In the genomic region with DNA sequence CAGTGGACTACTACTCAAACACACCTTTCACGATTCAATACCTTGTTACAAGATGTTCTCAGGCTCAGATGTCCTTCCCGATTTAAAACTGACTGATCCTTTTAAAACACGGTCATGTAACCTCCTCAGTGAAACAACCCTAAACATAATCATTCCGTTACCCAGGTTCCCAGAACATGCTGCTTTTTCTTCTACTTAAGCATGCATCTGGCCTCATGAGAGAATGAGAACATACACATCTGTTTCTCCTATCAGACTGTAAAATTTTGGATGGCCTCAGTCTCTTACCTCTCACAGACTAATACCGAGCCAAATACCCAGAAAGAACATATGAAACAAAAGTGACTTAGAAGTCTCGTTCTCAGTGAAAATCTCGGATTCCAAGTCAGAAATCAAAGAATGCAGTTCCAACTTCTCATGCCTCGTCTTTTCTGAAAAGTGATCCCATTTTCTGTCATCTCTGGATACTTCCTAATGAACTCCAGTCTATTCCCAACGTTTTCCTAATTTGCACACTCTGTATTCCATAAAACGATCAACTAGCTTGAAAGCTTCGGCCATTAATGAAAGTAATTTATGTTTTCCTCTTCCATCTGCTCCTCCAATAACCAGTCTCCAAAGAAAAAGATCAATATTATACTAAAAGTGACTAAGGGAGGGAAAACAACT, we compare ENCODE assay signal across 8 cellular contexts. TPM values are rescaled to one million over a fixed set of nuclear protein-coding genes. Genes with fewer than 3 reads are reported as not detected.
DNase-seq lines count a peak whose midpoint lies in the region; ATAC-seq and TF ChIP-seq lines count a peak whose summit lies in the region.

No MANE protein-coding gene starts in this region.

- peak overlapping the region; percentile 86 for H3K4me3 Mint-ChIP-seq in activated naive CD4-positive, alpha-beta T cell treated with anti-CD3 and anti-CD28 coated beads, Interleukin-2, amount 10 ng/mL, durations not matched to agents 7 days and 5 days

- H3K36me3 Mint-ChIP-seq in activated naive CD4-positive, alpha-beta T cell treated with anti-CD3 and anti-CD28 coated beads, Interleukin-2, amount 10 ng/mL, durations not matched to agents 7 days and 5 days = peaks cover 25% of the 10 kb centered on the region

- CTCF ChIA-PET in activated naive CD4-positive, alpha-beta T cell treated with anti-CD3 and anti-CD28 coated beads, Interleukin-2, amount 10 ng/mL, durations not matched to agents 7 days and 5 days (lab: Charles Lee) = no interaction called here

- no peaks in the 10 kb centered on the region for H3K36me3 ChIP-seq in lung (ENCODE audit: control insufficient read depth in 2 of 2, insufficient read depth in 2 of 2, low read length in 2 of 2)
- no peaks in the 10 kb centered on the region for H3K36me3 ChIP-seq in upper lobe of right lung

- intact Hi-C loops in upper lobe of right lung (cut with DNase I) = no loop called here

- H3K4me1 Mint-ChIP-seq in activated naive CD4-positive, alpha-beta T cell treated with anti-CD3 and anti-CD28 coated beads, Interleukin-2, amount 10 ng/mL, durations not matched to agents 7 days and 5 days = peaks cover 58% of the 10 kb centered on the region

- H3K4me1 ChIP-seq in lung (ENCODE audit: control insufficient read depth in 2 of 2, insufficient read depth in 2 of 2, low read length in 2 of 2) = peaks cover 12 to 18% of the 10 kb centered on the region in 2 donors
- peaks cover 45% of the 10 kb centered on the region for H3K4me1 ChIP-seq in upper lobe of right lung

- peak overlapping the region; percentile 86 for H3K4me3 ChIP-seq in lung
- peak overlapping the region; percentile 74 for H3K4me3 ChIP-seq in upper lobe of right lung

- H3K27ac ChIP-seq in lung (ENCODE audit: low read depth in 1 of 2, low read length in 1 of 2) = peak overlapping the region; percentile 93 to 97
- peak overlapping the region; percentile 96 for H3K27ac ChIP-seq in upper lobe of right lung

- no peaks in the 10 kb centered on the region for H3K27me3 ChIP-seq in lung (ENCODE audit: control insufficient read depth, insufficient read depth)
- no peaks in the 10 kb centered on the region for H3K27me3 ChIP-seq in upper lobe of right lung

- DNase-seq in activated naive CD4-positive, alpha-beta T cell treated with anti-CD3 and anti-CD28 coated beads, Interleukin-2, amount 10 ng/mL, durations not matched to agents 7 days and 5 days = no peak
- no peak for DNase-seq in activated naive CD4-positive, alpha-beta T cell treated with Interleukin-2 at 50 U/mL for 16 hours
- DNase-seq in astrocyte of the hippocampus (ENCODE audit: low read depth, low spot score) (peak; percentile 34), lung (ENCODE audit: low spot score) (no peak), upper lobe of right lung (no peak), AML-193 (lab: John Stamatoyannopoulos, UW) (no peak), NCI-H510A treated with DMSO at 0.1 percent for 48 hours (lab: John Stamatoyannopoulos, UW) (no peak), NCI-H526 treated with DMSO at 0.1 percent for 48 hours (lab: John Stamatoyannopoulos, UW) (no peak)

- 1% methylated on average over 11 of the region's 11 CpGs for WGBS in lung, 2 donors

- TF ChIP-seq CTCF in lung (IDR thresholded peaks at IDR 0.05; ENCODE audit: control extremely low read depth, extremely low read depth) = no peak
- no peak for TF ChIP-seq CTCF in upper lobe of right lung (IDR thresholded peaks at IDR 0.05)

- H3K27ac Mint-ChIP-seq in activated naive CD4-positive, alpha-beta T cell treated with anti-CD3 and anti-CD28 coated beads, Interleukin-2, amount 10 ng/mL, durations not matched to agents 7 days and 5 days = peak overlapping the region; percentile 100

- H3K27me3 Mint-ChIP-seq in activated naive CD4-positive, alpha-beta T cell treated with anti-CD3 and anti-CD28 coated beads, Interleukin-2, amount 10 ng/mL, durations not matched to agents 7 days and 5 days = no peaks in the 10 kb centered on the region

- no peaks in the 10 kb centered on the region for H3K9me3 Mint-ChIP-seq in activated naive CD4-positive, alpha-beta T cell treated with anti-CD3 and anti-CD28 coated beads, Interleukin-2, amount 10 ng/mL, durations not matched to agents 7 days and 5 days

- H3K9me3 ChIP-seq in lung (ENCODE audit: control insufficient read depth in 2 of 2, insufficient read depth in 1 of 2, low read length in 1 of 2) = no peaks in the 10 kb centered on the region
- H3K9me3 ChIP-seq in upper lobe of right lung = no peaks in the 10 kb centered on the region

- ATAC-seq in lung (ENCODE audit: insufficient read depth, low FRiP score) = no peak
- no peak for ATAC-seq in upper lobe of right lung

RNA-seq across cellular contexts. Expression of a gene that starts 0.9 kb away (rescaled TPM):
- 100 to 1,000 TPM; 189 to 432 TPM for total RNA-seq in lung
- polyA plus RNA-seq in lung = 100 to 1,000 TPM; 126 to 275 TPM
- total RNA-seq in upper lobe of right lung = 252 TPM

RNA-seq across cellular contexts. Expression of a gene that starts 19.4 kb away (rescaled TPM):
- total RNA-seq in lung = 10 to 100 TPM; 18.3 to 26.8 TPM
- 10 to 100 TPM; 13.3 to 23.5 TPM for polyA plus RNA-seq in lung
- total RNA-seq in upper lobe of right lung = 26.5 TPM
